ENCODE assay signal across 40 cellular contexts in the genomic region with DNA sequence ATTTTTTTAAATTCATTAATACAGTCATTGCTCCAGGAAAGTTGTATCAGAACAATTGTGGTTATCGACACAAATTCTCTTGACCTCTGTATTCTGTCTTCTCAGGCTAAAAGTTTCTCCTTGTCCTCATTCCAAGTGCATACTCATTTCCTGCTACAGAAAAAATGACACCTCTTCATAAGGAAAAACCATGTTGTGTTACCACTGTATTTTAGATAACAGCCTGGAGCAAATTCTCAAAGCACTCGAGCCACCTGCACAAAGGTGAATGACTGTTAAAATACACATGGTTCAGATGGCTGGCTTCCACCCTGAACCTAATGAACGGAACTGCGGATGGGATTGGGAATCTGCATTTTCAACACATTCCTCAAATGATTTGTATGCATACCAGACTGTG.
"Had no signal": no experiment of that assay in that cellular context is flagged by ENCODE, and none has a peak within 500 bp of the region (broad histone marks: within the 10 kb centered on the region; RNA-seq: fewer than 3 reads in every experiment).

No MANE protein-coding gene starts in this region.

- H3K9me3 Mint-ChIP-seq: activated CD4-positive, alpha-beta memory T cell treated with anti-CD3 and anti-CD28 coated beads, Interleukin-2, amount 10 ng/mL, durations not matched to agents 7 days and 5 days; activated naive CD8-positive, alpha-beta T cell treated with anti-CD3 and anti-CD28 coated beads for 36 hours had no signal

- H3K27ac Mint-ChIP-seq: activated CD4-positive, alpha-beta memory T cell treated with anti-CD3 and anti-CD28 coated beads, Interleukin-2, amount 10 ng/mL, durations not matched to agents 7 days and 5 days; activated CD8-positive, alpha-beta memory T cell treated with anti-CD3 and anti-CD28 coated beads, Interleukin-2, amount 10 ng/mL, durations not matched to agents 7 days and 5 days; activated naive CD8-positive, alpha-beta T cell treated with anti-CD3 and anti-CD28 coated beads for 36 hours; activated T-cell treated with anti-CD3 and anti-CD28 coated beads, Interleukin-2, amount 50 U/mL, for 72 hours; activated T-helper 17 cell treated with anti-CD3 and anti-CD28 coated beads, Interleukin-2, amount 50 U/mL, for 72 hours had no signal

- DNase-seq: activated CD4-positive, alpha-beta memory T cell treated with anti-CD3 and anti-CD28 coated beads, Interleukin-2, amount 10 ng/mL, durations not matched to agents 7 days and 5 days; activated CD4-positive, alpha-beta T cell treated with anti-CD3 and anti-CD28 coated beads for 1 hour; activated CD4-positive, alpha-beta T cell treated with anti-CD3 and anti-CD28 coated beads for 48 hours; activated CD4-positive, CD25-positive, alpha-beta regulatory T cell; activated CD8-positive, alpha-beta memory T cell treated with anti-CD3 and anti-CD28 coated beads for 24 hours; activated CD8-positive, alpha-beta memory T cell treated with anti-CD3 and anti-CD28 coated beads, Interleukin-2, amount 10 ng/mL, durations not matched to agents 7 days and 5 days; activated effector memory CD4-positive, alpha-beta T cell treated with anti-CD3 and anti-CD28 coated beads, Interleukin-2, amount 50 U/mL, for 16 hours; activated naive CD4-positive, alpha-beta T cell; activated naive CD4-positive, alpha-beta T cell treated with anti-CD3 and anti-CD28 coated beads, Interleukin-2, amount 50 U/mL, for 16 hours; activated naive CD8-positive, alpha-beta T cell treated with anti-CD3 and anti-CD28 coated beads for 36 hours; activated T-cell treated with anti-CD3 and anti-CD28 coated beads, Interleukin-2, amount 50 U/mL, for 1 hour; activated T-cell treated with anti-CD3 and anti-CD28 coated beads, Interleukin-2, amount 50 U/mL, for 72 hours; amniotic stem cell; aorta; caudate nucleus; cerebellar nuclear complex; Kasumi-1; KG1; MG63; NCI-H1092; NCI-H1417; NCI-H146; NCI-H187; NCI-H2029 treated with DMSO at 0.1 percent for 48 hours; NCI-H2171 treated with DMSO at 0.1 percent for 48 hours; NCI-H2227 treated with DMSO at 0.1 percent for 48 hours; NCI-H446 treated with DMSO at 0.1 percent for 48 hours; NCI-H524; NCI-H748 treated with DMSO at 0.1 percent for 48 hours; NK-92 treated with Interleukin-12 subunit alpha and Interleukin-12 subunit beta, amount 100 ng/mL, for 24 hours; PC-9; SW 1271; T-helper 1 cell; T-helper 2 cell; T-helper 9 cell had no signal

- H2AFZ ChIP-seq: PC-9 had no signal

- H3K36me3 ChIP-seq: MG63 had no signal

- H3K36me3 Mint-ChIP-seq: activated CD8-positive, alpha-beta memory T cell treated with anti-CD3 and anti-CD28 coated beads, Interleukin-2, amount 10 ng/mL, durations not matched to agents 7 days and 5 days; activated naive CD8-positive, alpha-beta T cell treated with anti-CD3 and anti-CD28 coated beads for 36 hours had no signal

- H3K4me3 Mint-ChIP-seq: activated CD4-positive, alpha-beta memory T cell treated with anti-CD3 and anti-CD28 coated beads, Interleukin-2, amount 10 ng/mL, durations not matched to agents 7 days and 5 days; activated CD8-positive, alpha-beta memory T cell treated with anti-CD3 and anti-CD28 coated beads, Interleukin-2, amount 10 ng/mL, durations not matched to agents 7 days and 5 days; activated naive CD8-positive, alpha-beta T cell treated with anti-CD3 and anti-CD28 coated beads for 36 hours; activated T-cell treated with anti-CD3 and anti-CD28 coated beads, Interleukin-2, amount 50 U/mL, for 72 hours; activated T-helper 17 cell treated with anti-CD3 and anti-CD28 coated beads, Interleukin-2, amount 50 U/mL, for 72 hours had no signal

- FAIRE-seq: RCC 7860 had no signal

- H3K9me3 ChIP-seq: MG63 had no signal

- H3K4me3 ChIP-seq: MG63, PC-9 had no signal

- ATAC-seq: activated CD8-positive, alpha-beta memory T cell treated with anti-CD3 and anti-CD28 coated beads, Interleukin-2, amount 10 ng/mL, durations not matched to agents 7 days and 5 days; activated T-cell treated with anti-CD3 and anti-CD28 coated beads, Interleukin-2, amount 50 U/mL, for 72 hours; activated T-helper 17 cell treated with anti-CD3 and anti-CD28 coated beads, Interleukin-2, amount 50 U/mL, for 72 hours; Right ventricle myocardium inferior had no signal

- H3K27me3 Mint-ChIP-seq: activated CD4-positive, alpha-beta memory T cell treated with anti-CD3 and anti-CD28 coated beads, Interleukin-2, amount 10 ng/mL, durations not matched to agents 7 days and 5 days had no signal

- H3K4me2 ChIP-seq: PC-9 had no signal

- H3K27ac ChIP-seq: PC-9, RWPE1, VCaP had no signal

- H3K4me1 Mint-ChIP-seq: activated CD4-positive, alpha-beta memory T cell treated with anti-CD3 and anti-CD28 coated beads, Interleukin-2, amount 10 ng/mL, durations not matched to agents 7 days and 5 days; activated CD8-positive, alpha-beta memory T cell treated with anti-CD3 and anti-CD28 coated beads, Interleukin-2, amount 10 ng/mL, durations not matched to agents 7 days and 5 days; activated naive CD8-positive, alpha-beta T cell treated with anti-CD3 and anti-CD28 coated beads for 36 hours; activated T-helper 17 cell treated with anti-CD3 and anti-CD28 coated beads, Interleukin-2, amount 50 U/mL, for 72 hours had no signal
